ENCODE assay signal across 3 cellular contexts in the genomic region with DNA sequence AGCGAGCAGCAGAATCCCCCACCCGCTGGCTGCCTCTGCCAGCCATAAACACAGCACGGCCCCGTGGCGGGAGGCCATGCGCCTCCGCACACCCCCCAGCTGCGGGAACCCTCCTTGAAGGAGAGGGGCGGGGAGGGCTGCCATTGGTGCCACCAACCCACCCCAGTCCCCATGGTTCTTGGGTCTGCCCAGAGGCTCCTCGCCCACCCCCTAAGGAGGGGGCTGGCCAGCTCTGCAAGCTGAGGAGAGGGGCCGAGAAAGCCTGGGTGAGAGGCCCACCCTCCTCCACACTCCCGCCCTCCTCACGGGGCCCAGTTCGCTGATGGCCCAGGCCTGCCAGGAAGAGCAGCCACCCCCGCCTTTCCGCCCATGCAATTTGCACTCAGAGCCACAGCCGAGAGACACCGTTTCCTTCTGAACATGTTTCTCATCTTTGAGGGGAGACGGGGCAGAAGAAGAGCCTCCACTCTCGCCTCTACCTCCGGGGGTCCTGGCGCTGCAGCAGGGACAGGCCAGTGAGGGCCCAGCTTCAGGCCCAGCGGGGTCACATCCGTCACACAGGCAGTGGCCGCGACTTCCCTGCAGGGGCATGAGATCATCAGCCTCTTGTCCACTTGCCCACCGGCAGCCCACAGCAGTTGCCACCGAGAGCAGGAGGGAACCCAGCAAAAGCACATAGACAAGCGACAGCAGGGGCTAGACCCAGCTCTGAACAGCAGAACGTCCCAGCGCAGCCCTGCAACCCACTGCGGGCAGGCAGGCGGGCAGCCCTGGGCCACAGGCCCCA.
A peak's percentile ranks its signal among the peaks of the same experiment; 100 is the strongest.
TF ChIP-seq lines count a peak whose summit lies in the region.

No MANE protein-coding gene starts in this region.

TF ChIP-seq in HEK293, 187 proteins besides CTCF, POLR2A, EP300 and RAD21:
- TF ChIP-seq, protein P1, sequence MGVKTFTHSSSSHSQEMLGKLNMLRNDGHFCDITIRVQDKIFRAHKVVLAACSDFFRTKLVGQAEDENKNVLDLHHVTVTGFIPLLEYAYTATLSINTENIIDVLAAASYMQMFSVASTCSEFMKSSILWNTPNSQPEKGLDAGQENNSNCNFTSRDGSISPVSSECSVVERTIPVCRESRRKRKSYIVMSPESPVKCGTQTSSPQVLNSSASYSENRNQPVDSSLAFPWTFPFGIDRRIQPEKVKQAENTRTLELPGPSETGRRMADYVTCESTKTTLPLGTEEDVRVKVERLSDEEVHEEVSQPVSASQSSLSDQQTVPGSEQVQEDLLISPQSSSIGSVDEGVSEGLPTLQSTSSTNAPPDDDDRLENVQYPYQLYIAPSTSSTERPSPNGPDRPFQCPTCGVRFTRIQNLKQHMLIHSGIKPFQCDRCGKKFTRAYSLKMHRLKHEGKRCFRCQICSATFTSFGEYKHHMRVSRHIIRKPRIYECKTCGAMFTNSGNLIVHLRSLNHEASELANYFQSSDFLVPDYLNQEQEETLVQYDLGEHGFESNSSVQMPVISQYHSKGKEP (tag by site-specific recombination; IDR thresholded peaks at IDR 0.05): 0 out of 2 replicates have a peak, but pooled peaks have one; percentile 9
- peak; percentile 92 for TF ChIP-seq ZIC2 (tag by site-specific recombination; IDR thresholded peaks at IDR 0.05)
- TF ChIP-seq GLIS1 (tag by site-specific recombination; IDR thresholded peaks at IDR 0.05): no peak
- TF ChIP-seq EGR2 (tag by site-specific recombination; IDR thresholded peaks at IDR 0.05; ENCODE audit: low read depth): peak; percentile 90
- no peak for TF ChIP-seq ZNF549 (tag by site-specific recombination; IDR thresholded peaks at IDR 0.05)
- TF ChIP-seq ZFHX2 (tag by site-specific recombination; conservative IDR thresholded peaks at IDR 0.05): peak; percentile 94
- no peak for TF ChIP-seq REPIN1 (tag by site-specific recombination; IDR thresholded peaks at IDR 0.05; ENCODE audit: low read depth)

TF ChIP-seq in WTC11, 78 proteins besides CTCF, POLR2A, EP300 and RAD21:
- TF ChIP-seq ATF1 (CRISPR knock-in tag; IDR thresholded peaks at IDR 0.05) (no peak), ZNF121 (CRISPR knock-in tag; IDR thresholded peaks at IDR 0.05) (0 out of 2 replicates have a peak, but pooled peaks have one; percentile 36), NFYB (CRISPR knock-in tag; conservative IDR thresholded peaks at IDR 0.05; ENCODE audit: low read depth) (no peak), JAZF1 (CRISPR knock-in tag; IDR thresholded peaks at IDR 0.05) (no peak), NR2C2 (CRISPR knock-in tag; IDR thresholded peaks at IDR 0.05) (no peak)

TF ChIP-seq in GM23338, 12 proteins besides CTCF, POLR2A, EP300 and RAD21:
- TF ChIP-seq JUNB (IDR thresholded peaks at IDR 0.05; ENCODE audit: unreplicated experiment) (no peak), ZNF331 (CRISPR knock-in tag; IDR thresholded peaks at IDR 0.05; ENCODE audit: low read depth) (no peak), POLR2AphosphoS5 (IDR thresholded peaks at IDR 0.05; ENCODE audit: low read depth) (no peak), NANOG (IDR thresholded peaks at IDR 0.05; ENCODE audit: borderline replicate concordance) (no peak), CREB1 (CRISPR knock-in tag; IDR thresholded peaks at IDR 0.05; ENCODE audit: low read depth) (no peak), STAT1 (IDR thresholded peaks at IDR 0.05; ENCODE audit: unreplicated experiment) (no peak), ZNF114 (CRISPR knock-in tag; IDR thresholded peaks at IDR 0.05) (no peak), EZH2phosphoT487 (IDR thresholded peaks at IDR 0.05; ENCODE audit: unreplicated experiment) (no peak), EZH2 (IDR thresholded peaks at IDR 0.05; ENCODE audit: low read depth, unreplicated experiment) (no peak)
- TF ChIP-seq, protein P2, sequence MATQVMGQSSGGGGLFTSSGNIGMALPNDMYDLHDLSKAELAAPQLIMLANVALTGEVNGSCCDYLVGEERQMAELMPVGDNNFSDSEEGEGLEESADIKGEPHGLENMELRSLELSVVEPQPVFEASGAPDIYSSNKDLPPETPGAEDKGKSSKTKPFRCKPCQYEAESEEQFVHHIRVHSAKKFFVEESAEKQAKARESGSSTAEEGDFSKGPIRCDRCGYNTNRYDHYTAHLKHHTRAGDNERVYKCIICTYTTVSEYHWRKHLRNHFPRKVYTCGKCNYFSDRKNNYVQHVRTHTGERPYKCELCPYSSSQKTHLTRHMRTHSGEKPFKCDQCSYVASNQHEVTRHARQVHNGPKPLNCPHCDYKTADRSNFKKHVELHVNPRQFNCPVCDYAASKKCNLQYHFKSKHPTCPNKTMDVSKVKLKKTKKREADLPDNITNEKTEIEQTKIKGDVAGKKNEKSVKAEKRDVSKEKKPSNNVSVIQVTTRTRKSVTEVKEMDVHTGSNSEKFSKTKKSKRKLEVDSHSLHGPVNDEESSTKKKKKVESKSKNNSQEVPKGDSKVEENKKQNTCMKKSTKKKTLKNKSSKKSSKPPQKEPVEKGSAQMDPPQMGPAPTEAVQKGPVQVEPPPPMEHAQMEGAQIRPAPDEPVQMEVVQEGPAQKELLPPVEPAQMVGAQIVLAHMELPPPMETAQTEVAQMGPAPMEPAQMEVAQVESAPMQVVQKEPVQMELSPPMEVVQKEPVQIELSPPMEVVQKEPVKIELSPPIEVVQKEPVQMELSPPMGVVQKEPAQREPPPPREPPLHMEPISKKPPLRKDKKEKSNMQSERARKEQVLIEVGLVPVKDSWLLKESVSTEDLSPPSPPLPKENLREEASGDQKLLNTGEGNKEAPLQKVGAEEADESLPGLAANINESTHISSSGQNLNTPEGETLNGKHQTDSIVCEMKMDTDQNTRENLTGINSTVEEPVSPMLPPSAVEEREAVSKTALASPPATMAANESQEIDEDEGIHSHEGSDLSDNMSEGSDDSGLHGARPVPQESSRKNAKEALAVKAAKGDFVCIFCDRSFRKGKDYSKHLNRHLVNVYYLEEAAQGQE (IDR thresholded peaks at IDR 0.05; ENCODE audit: unreplicated experiment): no peak
- TF ChIP-seq, protein P3, sequence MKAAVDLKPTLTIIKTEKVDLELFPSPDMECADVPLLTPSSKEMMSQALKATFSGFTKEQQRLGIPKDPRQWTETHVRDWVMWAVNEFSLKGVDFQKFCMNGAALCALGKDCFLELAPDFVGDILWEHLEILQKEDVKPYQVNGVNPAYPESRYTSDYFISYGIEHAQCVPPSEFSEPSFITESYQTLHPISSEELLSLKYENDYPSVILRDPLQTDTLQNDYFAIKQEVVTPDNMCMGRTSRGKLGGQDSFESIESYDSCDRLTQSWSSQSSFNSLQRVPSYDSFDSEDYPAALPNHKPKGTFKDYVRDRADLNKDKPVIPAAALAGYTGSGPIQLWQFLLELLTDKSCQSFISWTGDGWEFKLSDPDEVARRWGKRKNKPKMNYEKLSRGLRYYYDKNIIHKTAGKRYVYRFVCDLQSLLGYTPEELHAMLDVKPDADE (IDR thresholded peaks at IDR 0.05): no peak
- TF ChIP-seq, protein P4, sequence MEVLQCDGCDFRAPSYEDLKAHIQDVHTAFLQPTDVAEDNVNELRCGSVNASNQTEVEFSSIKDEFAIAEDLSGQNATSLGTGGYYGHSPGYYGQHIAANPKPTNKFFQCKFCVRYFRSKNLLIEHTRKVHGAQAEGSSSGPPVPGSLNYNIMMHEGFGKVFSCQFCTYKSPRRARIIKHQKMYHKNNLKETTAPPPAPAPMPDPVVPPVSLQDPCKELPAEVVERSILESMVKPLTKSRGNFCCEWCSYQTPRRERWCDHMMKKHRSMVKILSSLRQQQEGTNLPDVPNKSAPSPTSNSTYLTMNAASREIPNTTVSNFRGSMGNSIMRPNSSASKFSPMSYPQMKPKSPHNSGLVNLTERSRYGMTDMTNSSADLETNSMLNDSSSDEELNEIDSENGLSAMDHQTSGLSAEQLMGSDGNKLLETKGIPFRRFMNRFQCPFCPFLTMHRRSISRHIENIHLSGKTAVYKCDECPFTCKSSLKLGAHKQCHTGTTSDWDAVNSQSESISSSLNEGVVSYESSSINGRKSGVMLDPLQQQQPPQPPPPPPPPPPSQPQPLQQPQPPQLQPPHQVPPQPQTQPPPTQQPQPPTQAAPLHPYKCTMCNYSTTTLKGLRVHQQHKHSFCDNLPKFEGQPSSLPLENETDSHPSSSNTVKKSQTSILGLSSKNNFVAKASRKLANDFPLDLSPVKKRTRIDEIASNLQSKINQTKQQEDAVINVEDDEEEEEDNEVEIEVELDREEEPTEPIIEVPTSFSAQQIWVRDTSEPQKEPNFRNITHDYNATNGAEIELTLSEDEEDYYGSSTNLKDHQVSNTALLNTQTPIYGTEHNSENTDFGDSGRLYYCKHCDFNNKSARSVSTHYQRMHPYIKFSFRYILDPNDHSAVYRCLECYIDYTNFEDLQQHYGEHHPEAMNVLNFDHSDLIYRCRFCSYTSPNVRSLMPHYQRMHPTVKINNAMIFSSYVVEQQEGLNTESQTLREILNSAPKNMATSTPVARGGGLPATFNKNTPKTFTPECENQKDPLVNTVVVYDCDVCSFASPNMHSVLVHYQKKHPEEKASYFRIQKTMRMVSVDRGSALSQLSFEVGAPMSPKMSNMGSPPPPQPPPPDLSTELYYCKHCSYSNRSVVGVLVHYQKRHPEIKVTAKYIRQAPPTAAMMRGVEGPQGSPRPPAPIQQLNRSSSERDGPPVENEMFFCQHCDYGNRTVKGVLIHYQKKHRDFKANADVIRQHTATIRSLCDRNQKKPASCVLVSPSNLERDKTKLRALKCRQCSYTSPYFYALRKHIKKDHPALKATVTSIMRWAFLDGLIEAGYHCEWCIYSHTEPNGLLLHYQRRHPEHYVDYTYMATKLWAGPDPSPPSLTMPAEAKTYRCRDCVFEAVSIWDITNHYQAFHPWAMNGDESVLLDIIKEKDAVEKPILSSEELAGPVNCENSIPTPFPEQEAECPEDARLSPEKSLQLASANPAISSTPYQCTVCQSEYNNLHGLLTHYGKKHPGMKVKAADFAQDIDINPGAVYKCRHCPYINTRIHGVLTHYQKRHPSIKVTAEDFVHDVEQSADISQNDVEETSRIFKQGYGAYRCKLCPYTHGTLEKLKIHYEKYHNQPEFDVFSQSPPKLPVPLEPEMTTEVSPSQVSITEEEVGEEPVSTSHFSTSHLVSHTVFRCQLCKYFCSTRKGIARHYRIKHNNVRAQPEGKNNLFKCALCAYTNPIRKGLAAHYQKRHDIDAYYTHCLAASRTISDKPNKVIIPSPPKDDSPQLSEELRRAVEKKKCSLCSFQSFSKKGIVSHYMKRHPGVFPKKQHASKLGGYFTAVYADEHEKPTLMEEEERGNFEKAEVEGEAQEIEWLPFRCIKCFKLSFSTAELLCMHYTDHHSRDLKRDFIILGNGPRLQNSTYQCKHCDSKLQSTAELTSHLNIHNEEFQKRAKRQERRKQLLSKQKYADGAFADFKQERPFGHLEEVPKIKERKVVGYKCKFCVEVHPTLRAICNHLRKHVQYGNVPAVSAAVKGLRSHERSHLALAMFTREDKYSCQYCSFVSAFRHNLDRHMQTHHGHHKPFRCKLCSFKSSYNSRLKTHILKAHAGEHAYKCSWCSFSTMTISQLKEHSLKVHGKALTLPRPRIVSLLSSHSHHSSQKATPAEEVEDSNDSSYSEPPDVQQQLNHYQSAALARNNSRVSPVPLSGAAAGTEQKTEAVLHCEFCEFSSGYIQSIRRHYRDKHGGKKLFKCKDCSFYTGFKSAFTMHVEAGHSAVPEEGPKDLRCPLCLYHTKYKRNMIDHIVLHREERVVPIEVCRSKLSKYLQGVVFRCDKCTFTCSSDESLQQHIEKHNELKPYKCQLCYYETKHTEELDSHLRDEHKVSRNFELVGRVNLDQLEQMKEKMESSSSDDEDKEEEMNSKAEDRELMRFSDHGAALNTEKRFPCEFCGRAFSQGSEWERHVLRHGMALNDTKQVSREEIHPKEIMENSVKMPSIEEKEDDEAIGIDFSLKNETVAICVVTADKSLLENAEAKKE (CRISPR knock-in tag; IDR thresholded peaks at IDR 0.05): no peak
